Comparison of ENCODE assay signal across 13 cellular contexts in genomic region chr5:74212336-74212735, GRCh38.
DNase-seq lines count a peak whose midpoint lies in the region; ATAC-seq, FAIRE-seq and TF ChIP-seq lines count a peak whose summit lies in the region.
"Had no signal": no experiment of that assay in that cellular context is flagged by ENCODE, and none has a peak within 500 bp of the region (broad histone marks: within the 10 kb centered on the region; RNA-seq: fewer than 3 reads in every experiment).

No MANE protein-coding gene starts in this region.

- H3K9ac ChIP-seq in MM.1S (ENCODE audit: low read length) = no peak overlapping the region
- H3K9ac ChIP-seq in K562 (ENCODE audit: insufficient read depth in 1 of 2, low read depth in 2 of 2, low read length in 2 of 2) = no peak overlapping the region

- no peak overlapping the region for H3K4me3 ChIP-seq in MM.1S (ENCODE audit: low read length)
- no peak overlapping the region for H3K4me3 ChIP-seq in K562
- no peak overlapping the region for H3K4me3 ChIP-seq in osteoblast (ENCODE audit: insufficient read depth, low read length)
- H3K4me3 ChIP-seq in CD4-positive, alpha-beta memory T cell (ENCODE audit: low read length in 2 of 2) = no peak overlapping the region

- POLR2A ChIA-PET in K562 (lab: Yijun Ruan, JAX) = interaction anchor here (0.6 kb wide), 2 partner anchors 128 to 405 kb away, joined by 3 read pairs; no protein-coding TSS in a partner anchor
- POLR2A ChIA-PET in CD4-positive, alpha-beta memory T cell (lab: Charles Lee; ENCODE audit: partially characterized antibody) = no interaction called here

- H3K27me3 Mint-ChIP-seq in CD4-positive, alpha-beta memory T cell = peaks cover 7 to 10% of the 10 kb centered on the region in 2 donors

- H3K9me3 ChIP-seq in MM.1S (replicated peaks; ENCODE audit: insufficient read depth, low read length) = no peaks in the 10 kb centered on the region
- no peaks in the 10 kb centered on the region for H3K9me3 ChIP-seq in K562 (replicated peaks; ENCODE audit: control insufficient read depth, insufficient read depth, low read depth, low read length)
- H3K9me3 ChIP-seq in osteoblast (ENCODE audit: low read depth, low read length) = no peaks in the 10 kb centered on the region
- H3K9me3 ChIP-seq in CD4-positive, alpha-beta memory T cell (ENCODE audit: control insufficient read depth in 1 of 2, low read length in 2 of 2) = no peaks in the 10 kb centered on the region

- H3K4me3 Mint-ChIP-seq in CD4-positive, alpha-beta memory T cell = no peak overlapping the region
- H3K4me3 Mint-ChIP-seq: immature natural killer cell had no signal

- H3K36me3 ChIP-seq in MM.1S (replicated peaks; ENCODE audit: insufficient read depth, low read length) = no peaks in the 10 kb centered on the region
- H3K36me3 ChIP-seq in K562 (ENCODE audit: control insufficient read depth, insufficient read depth, low read length) = no peaks in the 10 kb centered on the region
- no peaks in the 10 kb centered on the region for H3K36me3 ChIP-seq in osteoblast (ENCODE audit: insufficient read depth, low read length)
- no peaks in the 10 kb centered on the region for H3K36me3 ChIP-seq in CD4-positive, alpha-beta memory T cell (ENCODE audit: insufficient read depth, low read length)

- no peak overlapping the region for H3K27ac ChIP-seq in MM.1S (ENCODE audit: low read length)
- H3K27ac ChIP-seq in K562 (ENCODE audit: extremely low read depth, low read depth, low read length) = no peak overlapping the region
- no peak overlapping the region for H3K27ac ChIP-seq in osteoblast (ENCODE audit: low read depth, low read length)
- H3K27ac ChIP-seq in CD4-positive, alpha-beta memory T cell (ENCODE audit: low read depth, low read length) = no peak overlapping the region

- no peak overlapping the region for H3K27ac Mint-ChIP-seq in CD4-positive, alpha-beta memory T cell
- H3K27ac Mint-ChIP-seq: immature natural killer cell had no signal

- H3K9me3 Mint-ChIP-seq in CD4-positive, alpha-beta memory T cell = peaks cover 0 to 2% (median 0%) of the 10 kb centered on the region in 8 donors

- DNase-seq in DMS53 (lab: John Stamatoyannopoulos, UW) = peak; percentile 47
- DNase-seq in DMS53 treated with DMSO at 0.1 percent for 48 hours (lab: John Stamatoyannopoulos, UW; ENCODE audit: unreplicated experiment) = no peak
- peak; percentile 21 for DNase-seq in MM.1S
- DNase-seq in K562 (ENCODE audit: extremely low read depth in 1 of 4, low spot score in 3 of 4) = peak; percentile 19 to 40 (median 23)
- peak; percentile 58 for DNase-seq in osteoblast (ENCODE audit: insufficient read length, low spot score, missing footprints)
- DNase-seq in stimulated activated CD4-positive, alpha-beta T cell treated with anti-CD3 and anti-CD28 coated beads, Interleukin-1b, Interleukin-23, amount 100 ng/mL, for 48 hours = no peak
- no peak for DNase-seq in activated CD4-positive, alpha-beta T cell treated with anti-CD3 and anti-CD28 coated beads, Interleukin-2, amount 50 U/mL, for 1 hour
- DNase-seq in CD4-positive, alpha-beta memory T cell = no peak
- DNase-seq: activated naive CD4-positive, alpha-beta T cell treated with Interleukin-2 at 50 U/mL for 16 hours; NCI-H446 treated with DMSO at 0.1 percent for 48 hours; stimulated activated CD4-positive, alpha-beta T cell treated with anti-CD3 and anti-CD28 coated beads, Interleukin-4, amount 100 ng/mL, for 4 hours had no signal

- no peak for TF ChIP-seq EP300 in K562 (IDR thresholded peaks at IDR 0.05; ENCODE audit: low read length)

- peak; percentile 40 to 66 for TF ChIP-seq RAD21 in K562 (CRISPR knock-in tag; conservative IDR thresholded peaks at IDR 0.05 in 1 of 2, IDR thresholded peaks at IDR 0.05 in 1 of 2)

- peak; percentile 26 for FAIRE-seq in K562 (lab: Jason Lieb, UNC)
- FAIRE-seq: A204.1 had no signal

- peak; percentile 76 for ATAC-seq in K562

- no peaks in the 10 kb centered on the region for H4K20me1 ChIP-seq in MM.1S (ENCODE audit: insufficient read depth, low read length)
- no peaks in the 10 kb centered on the region for H4K20me1 ChIP-seq in K562 (replicated peaks; ENCODE audit: control insufficient read depth, insufficient read depth, low read length)
- H4K20me1 ChIP-seq in osteoblast (ENCODE audit: insufficient read depth, low read length) = no peaks in the 10 kb centered on the region

- H3K9me2 ChIP-seq in MM.1S (replicated peaks; ENCODE audit: insufficient read depth, low read length) = no peaks in the 10 kb centered on the region

- H3K4me2 ChIP-seq in MM.1S (ENCODE audit: low read depth, low read length) (no peak overlapping the region), K562 (ENCODE audit: insufficient read depth, low read length) (no peak overlapping the region), osteoblast (ENCODE audit: insufficient read depth, low read length) (no peak overlapping the region)

- no peak for TF ChIP-seq POLR2A in K562 (conservative IDR thresholded peaks at IDR 0.05)

- H3K27me3 ChIP-seq in MM.1S (replicated peaks; ENCODE audit: insufficient read depth, low read length) = no peaks in the 10 kb centered on the region
- H3K27me3 ChIP-seq in K562 (ENCODE audit: control insufficient read depth in 2 of 2, insufficient read depth in 2 of 2, low read length in 2 of 2) = peaks cover 0 to 8% of the 10 kb centered on the region in 2 experiments; a peak in 3 of 5 replicates
- H3K27me3 ChIP-seq in osteoblast (ENCODE audit: insufficient read depth, low read length) = no peaks in the 10 kb centered on the region
- no peaks in the 10 kb centered on the region for H3K27me3 ChIP-seq in CD4-positive, alpha-beta memory T cell (ENCODE audit: insufficient read depth, low read length)

- in situ Hi-C loops in K562 (cut with MboI) = no loop called here

- 1% methylated on average over 5 of the region's 5 CpGs for WGBS in K562 (ENCODE audit: insufficient coverage, low coverage, missing lambda C conversion rate)

- no peaks in the 10 kb centered on the region for H3K36me3 Mint-ChIP-seq in CD4-positive, alpha-beta memory T cell
- H3K36me3 Mint-ChIP-seq: immature natural killer cell had no signal

- CTCF ChIA-PET in K562 (lab: Yijun Ruan, JAX; ENCODE audit: low intra/inter-chr PET ratio) = no interaction called here
- CTCF ChIA-PET in CD4-positive, alpha-beta memory T cell (lab: Charles Lee; ENCODE audit: partially characterized antibody) = interaction anchor here (0.7 kb wide), 1 partner anchor 9 kb away, joined by 3 read pairs; no protein-coding TSS in a partner anchor

- intact Hi-C loops in K562 (cut with micrococcal nuclease) = loop anchor here (5.0 kb wide), 1 partner anchor 430 kb away; the partner anchor contains the start of gene ENC1
- intact Hi-C loops in CD4-positive, alpha-beta memory T cell (cut with micrococcal nuclease) = no loop called here

- H3K79me2 ChIP-seq in MM.1S (ENCODE audit: low read length) (no peaks in the 10 kb centered on the region), K562 (ENCODE audit: control insufficient read depth, insufficient read depth, low read length) (no peaks in the 10 kb centered on the region), osteoblast (ENCODE audit: insufficient read depth, low read length) (no peaks in the 10 kb centered on the region)

- H3F3A ChIP-seq in MM.1S (ENCODE audit: insufficient read depth, low read length) = no peaks in the 10 kb centered on the region

- H3K9me1 ChIP-seq in K562 (ENCODE audit: control insufficient read depth, insufficient read depth, low read length) = no peaks in the 10 kb centered on the region

- H2AFZ ChIP-seq in MM.1S (ENCODE audit: low read length) = no peak overlapping the region
- no peak overlapping the region for H2AFZ ChIP-seq in K562 (ENCODE audit: low read depth, low read length)
- no peak overlapping the region for H2AFZ ChIP-seq in osteoblast (ENCODE audit: low read length)

- BruUV-seq in K562 (replicated peaks; lab: Mats Ljungman, UMichigan) = no TSS peak

- TF ChIP-seq CTCF in MM.1S (IDR thresholded peaks at IDR 0.05; ENCODE audit: low read length) (peak; percentile 30), K562 (IDR thresholded peaks at IDR 0.05 in 2 of 3, conservative IDR thresholded peaks at IDR 0.05 in 1 of 3; ENCODE audit: insufficient read depth in 2 of 3, low read depth in 1 of 3, low read length in 3 of 3) (peak; percentile 46 to 53 (median 52)), osteoblast (IDR thresholded peaks at IDR 0.05; ENCODE audit: extremely low read depth, low read depth, low read length) (peak; percentile 59)

- no peaks in the 10 kb centered on the region for H3K4me1 Mint-ChIP-seq in CD4-positive, alpha-beta memory T cell
- H3K4me1 Mint-ChIP-seq: immature natural killer cell had no signal

- no peaks in the 10 kb centered on the region for H3K4me1 ChIP-seq in MM.1S (ENCODE audit: low read length)
- H3K4me1 ChIP-seq in K562 (replicated peaks in 1 of 2; ENCODE audit: control insufficient read depth in 2 of 2, insufficient read depth in 2 of 2, low read length in 2 of 2) = no peaks in the 10 kb centered on the region
- peaks cover 4% of the 10 kb centered on the region for H3K4me1 ChIP-seq in osteoblast (ENCODE audit: insufficient read depth, low read length)
- no peaks in the 10 kb centered on the region for H3K4me1 ChIP-seq in CD4-positive, alpha-beta memory T cell (ENCODE audit: insufficient read depth, low read length)

TF ChIP-seq in K562, 482 proteins besides CTCF, POLR2A, EP300 and RAD21 (continues in another document):
- TF ChIP-seq CTCFL (IDR thresholded peaks at IDR 0.05; ENCODE audit: borderline replicate concordance, insufficient read depth, low read depth, low read length, poor library complexity, severe bottlenecking) (peak; percentile 73), HMBOX1 (IDR thresholded peaks at IDR 0.05) (peak; percentile 91)

Comparison
In these comparisons a context has a peak if more than half of its experiments do, and no peak if none do; other contexts are left out.
1. DNase-seq: peak in DMS53 (single experiment), MM.1S (single experiment), K562 (4 of 4) and osteoblast (single experiment); none in DMS53 treated with DMSO at 0.1 percent for 48 hours (single experiment), stimulated activated CD4-positive, alpha-beta T cell treated with anti-CD3 and anti-CD28 coated beads, Interleukin-1b, Interleukin-23, amount 100 ng/mL, for 48 hours (single experiment), activated CD4-positive, alpha-beta T cell treated with anti-CD3 and anti-CD28 coated beads, Interleukin-2, amount 50 U/mL, for 1 hour (single experiment) and CD4-positive, alpha-beta memory T cell (0 of 5).
2. Peak in every context shown above with its lines, with median percentiles within 50 percentile points of each other: CTCF ChIP-seq.